In the genomic region with DNA sequence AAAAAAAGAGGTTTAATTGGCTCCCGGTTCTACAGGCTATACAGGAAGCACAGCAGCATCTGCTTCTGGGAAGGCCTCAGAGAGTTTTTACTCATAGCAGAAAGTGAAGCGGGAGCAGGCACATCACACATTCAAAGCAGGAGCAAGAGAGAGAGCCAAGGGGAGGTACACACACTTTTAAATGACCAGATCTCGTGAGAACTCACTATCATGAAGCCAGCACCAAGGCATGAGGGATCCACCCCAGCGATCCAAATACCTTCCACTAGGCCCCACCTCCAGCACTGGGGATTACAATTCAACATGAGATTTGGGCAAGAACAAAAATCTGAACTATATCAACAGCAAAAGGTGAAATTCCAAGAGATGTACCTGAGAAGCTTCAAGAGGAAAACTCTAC, we compare ENCODE assay signal across 31 cellular contexts.
"Had no signal": no experiment of that assay in that cellular context is flagged by ENCODE, and none has a peak within 500 bp of the region (broad histone marks: within the 10 kb centered on the region; RNA-seq: fewer than 3 reads in every experiment).

No MANE protein-coding gene starts in this region.

- H3K27me3 Mint-ChIP-seq: stimulated activated naive CD8-positive, alpha-beta T cell treated with anti-CD3 and anti-CD28 coated beads, Interleukin-15, amount 100 ng/mL, for 72 hours had no signal

- H2AFZ ChIP-seq: hepatocyte had no signal

- H3K36me3 ChIP-seq: left lung, lower lobe of right lung, ovary, prostate gland, sigmoid colon, thyroid gland, transverse colon, upper lobe of left lung, vagina had no signal

- H3K27ac ChIP-seq: hepatocyte, left lung, lower lobe of right lung, ovary, prostate gland, sigmoid colon, testis, thyroid gland, transverse colon, upper lobe of left lung, vagina had no signal

- DNase-seq: kidney; left colon; left lung; lower lobe of right lung; mammary epithelial cell; mesenchymal stem cell; naive B cell; natural killer cell; nephron progenitor cell; ovary; posterior cingulate gyrus; retina; right cardiac atrium; sigmoid colon; stimulated activated CD4-positive, alpha-beta T cell treated with anti-CD3 and anti-CD28 coated beads, Interleukin-1b, Interleukin-23, amount 100 ng/mL, for 48 hours; stimulated activated CD4-positive, alpha-beta T cell treated with anti-CD3 and anti-CD28 coated beads, Interleukin-2, amount 100 ng/mL, for 48 hours; stimulated activated CD4-positive, alpha-beta T cell treated with anti-CD3 and anti-CD28 coated beads, Interleukin-4, amount 100 ng/mL, for 4 hours; stimulated activated CD8-positive, alpha-beta memory T cell treated with anti-CD3 and anti-CD28 coated beads, Interleukin-4, amount 100 ng/mL, for 48 hours; stimulated activated naive CD4-positive, alpha-beta T cell treated with Interleukin-2 at 50 U/mL for 16 hours; stimulated activated naive CD8-positive, alpha-beta T cell treated with anti-CD3 and anti-CD28 coated beads, Interleukin-15, amount 100 ng/mL, for 72 hours; substantia nigra; testis; thyroid gland; transverse colon; upper lobe of left lung had no signal

- H3K4me1 Mint-ChIP-seq: mesothelial cell of epicardium; naive B cell; natural killer cell; nephron progenitor cell; stimulated activated memory B cell treated with anti-CD40 and anti-IgM and Interleukin-4, amounts not matched to agents 10 μg/mL and 1 μg/mL and 100 μg/mL, for 72 hours; stimulated activated naive CD8-positive, alpha-beta T cell treated with anti-CD3 and anti-CD28 coated beads, Interleukin-15, amount 100 ng/mL, for 72 hours had no signal

- H3K9me3 Mint-ChIP-seq: natural killer cell had no signal

- H3K4me3 Mint-ChIP-seq: mesothelial cell of epicardium; naive B cell; natural killer cell; nephron progenitor cell; stimulated activated memory B cell treated with anti-CD40 and anti-IgM and Interleukin-4, amounts not matched to agents 10 μg/mL and 1 μg/mL and 100 μg/mL, for 72 hours; stimulated activated naive CD8-positive, alpha-beta T cell treated with anti-CD3 and anti-CD28 coated beads, Interleukin-15, amount 100 ng/mL, for 72 hours had no signal

- H3K79me2 ChIP-seq: hepatocyte had no signal

- H3K4me1 ChIP-seq: left lung, lower lobe of right lung, prostate gland, sigmoid colon, testis, thyroid gland, transverse colon, upper lobe of left lung, vagina had no signal

- H3K4me3 ChIP-seq: hepatocyte, left lung, lower lobe of right lung, ovary, prostate gland, sigmoid colon, smooth muscle cell, testis, thyroid gland, transverse colon, upper lobe of left lung, vagina had no signal

- H3K4me2 ChIP-seq: hepatocyte, smooth muscle cell had no signal

- H3K27me3 ChIP-seq: hepatocyte, left lung, ovary, sigmoid colon, testis, thyroid gland, transverse colon, upper lobe of left lung, vagina had no signal

- ATAC-seq: left colon; left lung; lower lobe of right lung; natural killer cell; right cardiac atrium; stimulated activated memory B cell treated with anti-CD40 and anti-IgM and Interleukin-4, amounts not matched to agents 10 μg/mL and 1 μg/mL and 100 μg/mL, for 72 hours; stimulated activated naive CD8-positive, alpha-beta T cell treated with anti-CD3 and anti-CD28 coated beads, Interleukin-15, amount 100 ng/mL, for 72 hours had no signal

- H3K27ac Mint-ChIP-seq: mesothelial cell of epicardium; natural killer cell; nephron progenitor cell; stimulated activated memory B cell treated with anti-CD40 and anti-IgM and Interleukin-4, amounts not matched to agents 10 μg/mL and 1 μg/mL and 100 μg/mL, for 72 hours; stimulated activated naive CD8-positive, alpha-beta T cell treated with anti-CD3 and anti-CD28 coated beads, Interleukin-15, amount 100 ng/mL, for 72 hours had no signal

- H3K9me3 ChIP-seq: lower lobe of right lung, ovary, prostate gland, testis, thyroid gland, vagina had no signal
